Comparison of ENCODE assay signal across 11 cellular contexts in genomic region chr3:16300282-16300681, GRCh38. TPM values are rescaled to one million over a fixed set of nuclear protein-coding genes. Genes with fewer than 3 reads are reported as not detected.
DNase-seq lines count a peak whose midpoint lies in the region; ATAC-seq and TF ChIP-seq lines count a peak whose summit lies in the region.
"Had no signal": no experiment of that assay in that cellular context is flagged by ENCODE, and none has a peak within 500 bp of the region (broad histone marks: within the 10 kb centered on the region; RNA-seq: fewer than 3 reads in every experiment).

No MANE protein-coding gene starts in this region.

- peak; percentile 38 for DNase-seq in activated CD8-positive, alpha-beta memory T cell treated with anti-CD3 and anti-CD28 coated beads, Interleukin-2, amount 10 ng/mL, durations not matched to agents 7 days and 5 days
- no peak for DNase-seq in activated CD8-positive, alpha-beta memory T cell treated with anti-CD3 and anti-CD28 coated beads, Interleukin-2, amount 50 U/mL, for 48 hours
- DNase-seq in central memory CD4-positive, alpha-beta T cell: peak; percentile 8
- DNase-seq in superior temporal gyrus (ENCODE audit: extremely low spot score): peak; percentile 47
- no peak for DNase-seq in Right ventricle myocardium superior
- no peak for DNase-seq in dermis blood vessel endothelial cell
- no peak for DNase-seq in tibial artery
- DNase-seq: H9 had no signal

- TF ChIP-seq CTCF in tibial artery (IDR thresholded peaks at IDR 0.05): no peak

- peaks cover 6 to 56% (median 21%) of the 10 kb centered on the region in 3 donors for H3K36me3 ChIP-seq in tibial artery

- H3K4me1 Mint-ChIP-seq in activated CD8-positive, alpha-beta memory T cell treated with anti-CD3 and anti-CD28 coated beads, Interleukin-2, amount 10 ng/mL, durations not matched to agents 7 days and 5 days: peaks cover 95% of the 10 kb centered on the region

- H3K27me3 Mint-ChIP-seq in activated CD8-positive, alpha-beta memory T cell treated with anti-CD3 and anti-CD28 coated beads, Interleukin-2, amount 10 ng/mL, durations not matched to agents 7 days and 5 days: no peaks in the 10 kb centered on the region

- H3K27ac ChIP-seq in tibial artery: no peak overlapping the region
- H3K27ac ChIP-seq: A549, epithelial cell of prostate had no signal

- no peaks in the 10 kb centered on the region for H3K9me3 ChIP-seq in tibial artery

- ATAC-seq in activated CD8-positive, alpha-beta memory T cell treated with anti-CD3 and anti-CD28 coated beads, Interleukin-2, amount 10 ng/mL, durations not matched to agents 7 days and 5 days: peak; percentile 21
- peak; percentile 55 for ATAC-seq in HG03469 (IDR thresholded peaks at IDR 0.05; ENCODE audit: unreplicated experiment)
- ATAC-seq in Right ventricle myocardium superior (ENCODE audit: poor library complexity): no peak
- ATAC-seq: A549 had no signal

- H3K27ac Mint-ChIP-seq in activated CD8-positive, alpha-beta memory T cell treated with anti-CD3 and anti-CD28 coated beads, Interleukin-2, amount 10 ng/mL, durations not matched to agents 7 days and 5 days: peak overlapping the region; percentile 94

- peaks cover 88% of the 10 kb centered on the region for H3K36me3 Mint-ChIP-seq in activated CD8-positive, alpha-beta memory T cell treated with anti-CD3 and anti-CD28 coated beads, Interleukin-2, amount 10 ng/mL, durations not matched to agents 7 days and 5 days

- no peak overlapping the region for H3K4me3 ChIP-seq in tibial artery
- H3K4me3 ChIP-seq: A549 had no signal

- peak overlapping the region; percentile 78 for H3K4me3 Mint-ChIP-seq in activated CD8-positive, alpha-beta memory T cell treated with anti-CD3 and anti-CD28 coated beads, Interleukin-2, amount 10 ng/mL, durations not matched to agents 7 days and 5 days
- H3K4me3 Mint-ChIP-seq: H9 had no signal

- CTCF ChIA-PET in activated CD8-positive, alpha-beta memory T cell treated with anti-CD3 and anti-CD28 coated beads, Interleukin-2, amount 10 ng/mL, durations not matched to agents 7 days and 5 days (lab: Charles Lee): interaction anchor here (0.8 to 6.6 kb wide), 9 partner anchors 8 to 250 kb away, joined by 3 to 65 read pairs (median 4); partner anchors contain the start of genes DPH3 and OXNAD1

- H3K4me1 ChIP-seq in tibial artery: peaks cover 0 to 6% (median 0%) of the 10 kb centered on the region in 4 donors
- H3K4me1 ChIP-seq: A549 had no signal

- intact Hi-C loops in Right ventricle myocardium superior (cut with DNase I) (no loop called here), tibial artery (cut with DNase I; ENCODE audit: low total_unique reads) (loop anchor here (5.0 kb wide), 1 partner anchor 562 kb away; no protein-coding TSS in a partner anchor)

- H3K9me3 Mint-ChIP-seq in activated CD8-positive, alpha-beta memory T cell treated with anti-CD3 and anti-CD28 coated beads, Interleukin-2, amount 10 ng/mL, durations not matched to agents 7 days and 5 days (ENCODE audit: low read depth): peaks cover 2% of the 10 kb centered on the region

- no peaks in the 10 kb centered on the region for H3K27me3 ChIP-seq in tibial artery

RNA-seq across cellular contexts. Expression of gene OXNAD1, which starts 35.3 kb away (rescaled TPM):
- total RNA-seq in activated CD8-positive, alpha-beta memory T cell treated with anti-CD3 and anti-CD28 coated beads, Interleukin-2, amount 10 ng/mL, durations not matched to agents 7 days and 5 days: 10 to 100 TPM; 44.9 to 47.4 TPM
- total RNA-seq in Right ventricle myocardium superior (14.6 TPM), dermis blood vessel endothelial cell (18.0 and 20.1 TPM in 2 replicates)

RNA-seq across cellular contexts. Expression of gene DPH3, which starts 35.5 kb away (rescaled TPM):
- 10 to 100 TPM; 13.9 to 23.8 TPM for total RNA-seq in activated CD8-positive, alpha-beta memory T cell treated with anti-CD3 and anti-CD28 coated beads, Interleukin-2, amount 10 ng/mL, durations not matched to agents 7 days and 5 days
- total RNA-seq in Right ventricle myocardium superior (18.1 TPM), dermis blood vessel endothelial cell (21.3 and 26.8 TPM in 2 replicates)

Comparison
In these comparisons a context has a peak if more than half of its experiments do, and no peak if none do; other contexts are left out.
1. DNase-seq: peak in activated CD8-positive, alpha-beta memory T cell treated with anti-CD3 and anti-CD28 coated beads, Interleukin-2, amount 10 ng/mL, durations not matched to agents 7 days and 5 days (single experiment), central memory CD4-positive, alpha-beta T cell (single experiment) and superior temporal gyrus (single experiment); none in activated CD8-positive, alpha-beta memory T cell treated with anti-CD3 and anti-CD28 coated beads, Interleukin-2, amount 50 U/mL, for 48 hours (single experiment), Right ventricle myocardium superior (single experiment), dermis blood vessel endothelial cell (single experiment) and tibial artery (0 of 2).